Comparison of ENCODE assay signal across 9 cellular contexts in genomic region chr19:15318241-15318691, GRCh38. TPM values are rescaled to one million over a fixed set of nuclear protein-coding genes. Genes with fewer than 3 reads are reported as not detected.
DNase-seq lines count a peak whose midpoint lies in the region; ATAC-seq, FAIRE-seq and TF ChIP-seq lines count a peak whose summit lies in the region.
"Had no signal": no experiment of that assay in that cellular context is flagged by ENCODE, and none has a peak within 500 bp of the region (broad histone marks: within the 10 kb centered on the region; RNA-seq: fewer than 3 reads in every experiment).

No MANE protein-coding gene starts in this region.

- 78% methylated on average over 6 of the region's 6 CpGs for WGBS in SK-N-SH (ENCODE audit: low lambda C conversion rate)
- 18 to 26% methylated on average over 3 to 5 of the region's 6 CpGs for WGBS in gastroesophageal sphincter (ENCODE audit: low coverage in 1 of 2), 2 donors
- 43 to 64% methylated on average over 6 of the region's 6 CpGs for WGBS in sigmoid colon, 2 donors

- POLR2A ChIA-PET in SK-N-SH (lab: Yijun Ruan, JAX) (no interaction called here), RWPE1 (lab: Yijun Ruan, JAX; ENCODE audit: low non-redundant PET) (interaction anchor here (0.6 kb wide), 1 partner anchor 188 kb away, joined by 3 read pairs; no protein-coding TSS in a partner anchor)

- H3K9ac ChIP-seq in SK-N-SH = no peak overlapping the region

- TF ChIP-seq EP300 in SK-N-SH (IDR thresholded peaks at IDR 0.05; ENCODE audit: borderline replicate concordance in 1 of 2, low read depth in 1 of 2, low read length in 1 of 2) (no peak), gastroesophageal sphincter (IDR thresholded peaks at IDR 0.05) (no peak), sigmoid colon (IDR thresholded peaks at IDR 0.05) (no peak)

- H3K4me3 ChIP-seq in SK-N-SH (ENCODE audit: low read depth in 2 of 2, low read length in 1 of 2) (no peak overlapping the region), gastroesophageal sphincter (no peak overlapping the region), sigmoid colon (no peak overlapping the region)

- H3K27ac ChIP-seq in SK-N-SH (ENCODE audit: low read depth in 2 of 2, low read length in 1 of 2) (peak overlapping the region in 1 of 2 experiments; percentile 66; a peak in 2 of 4 replicates), gastroesophageal sphincter (peak overlapping the region in 3 of 4 donors; percentile 59 to 66 (median 62)), sigmoid colon (peak overlapping the region; percentile 10 to 68 (median 58)), RWPE1 (no peak overlapping the region)

- CTCF ChIA-PET in SK-N-SH (lab: Yijun Ruan, JAX) (interaction anchor here (0.7 to 1.9 kb wide), 3 partner anchors 14 to 152 kb away, joined by 3 to 5 read pairs (median 3); no protein-coding TSS in a partner anchor), RWPE1 (lab: Yijun Ruan, JAX) (interaction anchor here (0.5 kb wide), 1 partner anchor 29 kb away, joined by 3 read pairs; no protein-coding TSS in a partner anchor)

- H3K79me2 ChIP-seq in SK-N-SH (ENCODE audit: insufficient read depth) = peaks cover 100% of the 10 kb centered on the region

- intact Hi-C loops in sigmoid colon (cut with DNase I) = no loop called here

- H3K27me3 ChIP-seq in SK-N-SH (ENCODE audit: insufficient read depth) (no peaks in the 10 kb centered on the region), gastroesophageal sphincter (no peaks in the 10 kb centered on the region), sigmoid colon (no peaks in the 10 kb centered on the region)

- H4K20me1 ChIP-seq in SK-N-SH (ENCODE audit: insufficient read depth) = peaks cover 100% of the 10 kb centered on the region

- peak; percentile 40 for FAIRE-seq in GM12891 (lab: Jason Lieb, UNC)

- no peak for TF ChIP-seq POLR2A in GM12891 (IDR thresholded peaks at IDR 0.05; ENCODE audit: low read depth, low read length)
- TF ChIP-seq POLR2A in gastroesophageal sphincter (IDR thresholded peaks at IDR 0.05) = no peak
- TF ChIP-seq POLR2A in sigmoid colon (IDR thresholded peaks at IDR 0.05) = no peak

- H3K36me3 ChIP-seq in SK-N-SH (replicated peaks in 1 of 2; ENCODE audit: control insufficient read depth in 1 of 2, insufficient read depth in 2 of 2, low read length in 1 of 2) (no peaks in the 10 kb centered on the region), gastroesophageal sphincter (no peaks in the 10 kb centered on the region), sigmoid colon (no peaks in the 10 kb centered on the region)

- DNase-seq in GM12891 (ENCODE audit: insufficient read length, low spot score) (no peak), SK-N-SH (no peak), sigmoid colon (no peak), HPDE6-E6E7 (ENCODE audit: extremely low spot score) (no peak), RWPE1 (ENCODE audit: low spot score) (no peak), SK-N-DZ (ENCODE audit: low spot score) (no peak)
- DNase-seq: GDM1 had no signal

- peaks cover 19% of the 10 kb centered on the region for H3F3A ChIP-seq in SK-N-SH (replicated peaks; ENCODE audit: insufficient read depth)

- ATAC-seq in gastroesophageal sphincter (no peak), GM18868 (IDR thresholded peaks at IDR 0.05; ENCODE audit: unreplicated experiment) (no peak)

- H3K9me2 ChIP-seq in SK-N-SH = no peaks in the 10 kb centered on the region

- peaks cover 28 to 38% of the 10 kb centered on the region in 2 experiments; a peak in 3 of 4 replicates for H3K4me1 ChIP-seq in SK-N-SH (ENCODE audit: control insufficient read depth in 1 of 2, insufficient read depth in 2 of 2, low read depth in 1 of 2, low read length in 1 of 2)
- H3K4me1 ChIP-seq in gastroesophageal sphincter = peaks cover 27 to 100% (median 73%) of the 10 kb centered on the region in 3 donors
- peaks cover 0 to 98% (median 92%) of the 10 kb centered on the region in 4 donors for H3K4me1 ChIP-seq in sigmoid colon

- H3K9me3 ChIP-seq in SK-N-SH = no peaks in the 10 kb centered on the region
- H3K9me3 ChIP-seq in gastroesophageal sphincter = no peaks in the 10 kb centered on the region
- no peaks in the 10 kb centered on the region for H3K9me3 ChIP-seq in sigmoid colon

- no peak overlapping the region for H2AFZ ChIP-seq in SK-N-SH (ENCODE audit: low read depth)

- peak overlapping the region; percentile 58 for H3K4me2 ChIP-seq in SK-N-SH

- TF ChIP-seq CTCF in SK-N-SH (IDR thresholded peaks at IDR 0.05) (no peak), gastroesophageal sphincter (IDR thresholded peaks at IDR 0.05) (no peak), sigmoid colon (IDR thresholded peaks at IDR 0.05) (no peak), RWPE1 (conservative IDR thresholded peaks at IDR 0.05; ENCODE audit: low read depth) (no peak)

- no peak for TF ChIP-seq RAD21 in SK-N-SH (IDR thresholded peaks at IDR 0.05; ENCODE audit: low read length)

TF ChIP-seq in GM12891, 5 proteins besides CTCF, POLR2A, EP300 and RAD21:
- TF ChIP-seq TAF1 (IDR thresholded peaks at IDR 0.05; ENCODE audit: low read depth, low read length) (no peak), PAX5 (IDR thresholded peaks at IDR 0.05; ENCODE audit: insufficient read depth, low read length, severe bottlenecking) (peak; percentile 11), SPI1 (IDR thresholded peaks at IDR 0.05; ENCODE audit: low read depth, low read length) (no peak), POLR2AphosphoS5 (IDR thresholded peaks at IDR 0.05; ENCODE audit: low read depth, low read length) (no peak)

TF ChIP-seq in SK-N-SH, 30 proteins besides CTCF, POLR2A, EP300 and RAD21:
- TF ChIP-seq FOSL2 (IDR thresholded peaks at IDR 0.05; ENCODE audit: borderline replicate concordance, low read depth) (no peak), TEAD4 (IDR thresholded peaks at IDR 0.05; ENCODE audit: borderline replicate concordance, insufficient read depth) (no peak), USF1 (IDR thresholded peaks at IDR 0.05; ENCODE audit: borderline replicate concordance, low read depth) (no peak), FOXM1 (IDR thresholded peaks at IDR 0.05; ENCODE audit: low read depth) (no peak)

RNA-seq across cellular contexts. Expression of gene BRD4, which starts 14.1 kb away (rescaled TPM):
- polyA plus RNA-seq in GM12891 (2012; ENCODE audit: low read depth, missing spikeins) = 27.0 TPM
- polyA plus RNA-seq in SK-N-SH (2012; rRNA removed) (5.6 and 10.0 TPM in 2 replicates), sigmoid colon (10 to 100 TPM in 2 of 3 donors, 1 to 10 TPM in 1; 9.0 to 42.1 (median 13.6) TPM)
- 7.0 and 8.3 TPM in 2 replicates for polyA plus RNA-seq in SK-N-SH (2012; cell fraction: cytosol; rRNA removed)
- polyA plus RNA-seq in SK-N-SH (2012; cell fraction: nucleus; rRNA removed) = 19.9 and 22.9 TPM in 2 replicates
- total RNA-seq in gastroesophageal sphincter (10 to 100 TPM; 29.6 to 49.3 (median 34.4) TPM), sigmoid colon (10 to 100 TPM; 15.0 to 43.8 (median 21.4) TPM)
- polyA plus RNA-seq in SK-N-DZ (2014; cell fraction: cytosol; rRNA removed) = 9.3 and 11.1 TPM in 2 replicates
- polyA plus RNA-seq in SK-N-DZ (2014; cell fraction: nucleus; rRNA removed) = 9.9 and 20.7 TPM in 2 replicates
